8 cellular contexts compared by ENCODE assay signal in the genomic region with DNA sequence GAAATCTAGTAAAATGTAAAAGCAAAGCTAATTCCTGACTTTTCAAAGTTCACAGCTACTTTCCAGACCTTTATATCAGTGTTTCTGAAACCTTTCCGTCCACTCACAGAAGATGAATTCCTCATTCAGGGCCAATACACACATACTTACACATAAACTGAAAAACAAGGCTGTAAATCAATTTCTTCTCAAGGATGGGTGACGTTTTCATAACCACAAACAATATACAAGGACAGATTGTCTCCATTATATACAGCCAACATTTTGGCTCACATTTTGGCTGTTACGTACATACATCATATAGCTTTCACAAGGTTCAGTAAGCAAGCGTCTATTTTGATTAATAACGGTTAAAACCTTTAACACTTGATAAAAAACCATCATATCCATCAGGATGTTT. TPM values are rescaled to one million over a fixed set of nuclear protein-coding genes. Genes with fewer than 3 reads are reported as not detected.
DNase-seq lines count a peak whose midpoint lies in the region; ATAC-seq and TF ChIP-seq lines count a peak whose summit lies in the region.

No MANE protein-coding gene starts in this region.

- no peak overlapping the region for H3K27ac ChIP-seq in CD4-positive, alpha-beta T cell (ENCODE audit: low read depth, low read length)
- H3K27ac ChIP-seq in KOPT-K1 (ENCODE audit: low read depth, low read length, poor library complexity, severe bottlenecking) (peak overlapping the region; percentile 74), substantia nigra (ENCODE audit: low read depth, low read length, poor library complexity, severe bottlenecking) (no peak overlapping the region)

- H3K9me3 Mint-ChIP-seq in CD4-positive, alpha-beta T cell, result no peaks in the 10 kb centered on the region
- no peaks in the 10 kb centered on the region for H3K9me3 Mint-ChIP-seq in chondrocyte (ENCODE audit: low read depth)
- no peaks in the 10 kb centered on the region for H3K9me3 Mint-ChIP-seq in naive thymus-derived CD8-positive, alpha-beta T cell

- H3K4me3 Mint-ChIP-seq in CD4-positive, alpha-beta T cell, result peak overlapping the region; percentile 91
- H3K4me3 Mint-ChIP-seq in chondrocyte (ENCODE audit: unreplicated experiment), result peak overlapping the region; percentile 88
- peak overlapping the region; percentile 91 to 97 (median 95) for H3K4me3 Mint-ChIP-seq in naive thymus-derived CD8-positive, alpha-beta T cell

- H3K36me3 ChIP-seq in KOPT-K1 (ENCODE audit: insufficient read depth, low read length), result peaks cover 9% of the 10 kb centered on the region; the same call in 1 of the 2 replicates

- no peak for DNase-seq in CD4-positive, alpha-beta T cell
- no peak for DNase-seq in chondrocyte (ENCODE audit: low spot score)
- no peak for DNase-seq in naive thymus-derived CD8-positive, alpha-beta T cell
- no peak for DNase-seq in cerebellar nuclear complex (lab: John Stamatoyannopoulos, UW)
- no peak for DNase-seq in stimulated activated naive CD4-positive, alpha-beta T cell treated with Interleukin-2 at 50 U/mL for 16 hours (lab: John Stamatoyannopoulos, UW)
- DNase-seq in NCI-H1105 (lab: John Stamatoyannopoulos, UW), result no peak
- DNase-seq in substantia nigra (lab: John Stamatoyannopoulos, UW), result no peak

- peaks cover 33% of the 10 kb centered on the region for H3K36me3 Mint-ChIP-seq in CD4-positive, alpha-beta T cell (ENCODE audit: low read depth)
- peaks cover 3% of the 10 kb centered on the region for H3K36me3 Mint-ChIP-seq in chondrocyte (ENCODE audit: low read depth)
- peaks cover 0 to 10% (median 6%) of the 10 kb centered on the region in 3 donors for H3K36me3 Mint-ChIP-seq in naive thymus-derived CD8-positive, alpha-beta T cell

- CTCF ChIA-PET in CD4-positive, alpha-beta T cell (lab: Charles Lee), result interaction anchor here (1.3 kb wide), 1 partner anchor 48 kb away, joined by 4 read pairs; no protein-coding TSS in a partner anchor

- POLR2A ChIA-PET in CD4-positive, alpha-beta T cell (lab: Charles Lee), result interaction anchor here (0.5 to 3.2 kb wide), 4 partner anchors 8 to 94 kb away, joined by 3 to 24 read pairs (median 4); partner anchors contain the start of gene RMP24
- POLR2A ChIA-PET in naive thymus-derived CD8-positive, alpha-beta T cell (lab: Charles Lee), result interaction anchor here (1.3 to 2.4 kb wide), 2 partner anchors 63 to 94 kb away, joined by 4 to 14 read pairs; partner anchors contain the start of genes ELP2, RMP24 and SLC39A6

- peak overlapping the region; percentile 91 for H3K27ac Mint-ChIP-seq in CD4-positive, alpha-beta T cell
- H3K27ac Mint-ChIP-seq in chondrocyte (ENCODE audit: unreplicated experiment), result peak overlapping the region; percentile 96
- peak overlapping the region in 8 of 10 donors; percentile 57 to 98 (median 96) for H3K27ac Mint-ChIP-seq in naive thymus-derived CD8-positive, alpha-beta T cell

- peaks cover 54% of the 10 kb centered on the region for H3K4me1 Mint-ChIP-seq in CD4-positive, alpha-beta T cell (ENCODE audit: low read depth)
- H3K4me1 Mint-ChIP-seq in chondrocyte (ENCODE audit: low read depth), result peaks cover 30% of the 10 kb centered on the region
- H3K4me1 Mint-ChIP-seq in naive thymus-derived CD8-positive, alpha-beta T cell, result peaks cover 27 to 59% (median 54%) of the 10 kb centered on the region in 4 donors

- no peaks in the 10 kb centered on the region for H3K9me3 ChIP-seq in CD4-positive, alpha-beta T cell (ENCODE audit: control insufficient read depth, low read length)
- no peaks in the 10 kb centered on the region for H3K9me3 ChIP-seq in KOPT-K1 (ENCODE audit: insufficient read depth, low read length, poor library complexity, severe bottlenecking)

- no peaks in the 10 kb centered on the region for H3K27me3 ChIP-seq in CD4-positive, alpha-beta T cell (ENCODE audit: control insufficient read depth, insufficient read depth, low read length)

- ATAC-seq in CD4-positive, alpha-beta T cell (ENCODE audit: poor library complexity), result no peak
- no peak for ATAC-seq in naive thymus-derived CD8-positive, alpha-beta T cell

- no peak for TF ChIP-seq CTCF in CD4-positive, alpha-beta T cell (IDR thresholded peaks at IDR 0.05)
- TF ChIP-seq CTCF in chondrocyte (IDR thresholded peaks at IDR 0.05), result no peak

- intact Hi-C loops in CD4-positive, alpha-beta T cell (cut with DNase I, micrococcal nuclease), result loop anchor here (2.0 to 10.0 kb wide), 6 partner anchors 63 to 763 kb away; partner anchors contain the start of genes ELP2 (in 2 of the 2), INO80C (in 2 of the 2), SLC39A6 (in 2 of the 2) and KIAA1328 (in 1 of the 2)

- H3K27me3 Mint-ChIP-seq in CD4-positive, alpha-beta T cell, result no peaks in the 10 kb centered on the region
- H3K27me3 Mint-ChIP-seq in chondrocyte (ENCODE audit: low read depth), result peaks cover 3% of the 10 kb centered on the region
- H3K27me3 Mint-ChIP-seq in naive thymus-derived CD8-positive, alpha-beta T cell, result no peaks in the 10 kb centered on the region

RNA-seq across cellular contexts. Expression of gene RPRD1A, which starts 1.4 kb away (rescaled TPM):
- 10 to 100 TPM; 21.8 to 25.1 TPM for total RNA-seq in CD4-positive, alpha-beta T cell
- total RNA-seq in chondrocyte, result 35.5 to 45.2 TPM (median 39.8 TPM) in 3 replicates
- 10 to 100 TPM; 49.6 to 51.3 TPM for total RNA-seq in naive thymus-derived CD8-positive, alpha-beta T cell
- 10 to 100 TPM in 1 of 3 donors, 1 to 10 TPM in 2; 6.7 to 12.0 (median 9.4) TPM for polyA plus RNA-seq in naive thymus-derived CD8-positive, alpha-beta T cell
